ENCODE assay signal across 17 cellular contexts in the genomic region with DNA sequence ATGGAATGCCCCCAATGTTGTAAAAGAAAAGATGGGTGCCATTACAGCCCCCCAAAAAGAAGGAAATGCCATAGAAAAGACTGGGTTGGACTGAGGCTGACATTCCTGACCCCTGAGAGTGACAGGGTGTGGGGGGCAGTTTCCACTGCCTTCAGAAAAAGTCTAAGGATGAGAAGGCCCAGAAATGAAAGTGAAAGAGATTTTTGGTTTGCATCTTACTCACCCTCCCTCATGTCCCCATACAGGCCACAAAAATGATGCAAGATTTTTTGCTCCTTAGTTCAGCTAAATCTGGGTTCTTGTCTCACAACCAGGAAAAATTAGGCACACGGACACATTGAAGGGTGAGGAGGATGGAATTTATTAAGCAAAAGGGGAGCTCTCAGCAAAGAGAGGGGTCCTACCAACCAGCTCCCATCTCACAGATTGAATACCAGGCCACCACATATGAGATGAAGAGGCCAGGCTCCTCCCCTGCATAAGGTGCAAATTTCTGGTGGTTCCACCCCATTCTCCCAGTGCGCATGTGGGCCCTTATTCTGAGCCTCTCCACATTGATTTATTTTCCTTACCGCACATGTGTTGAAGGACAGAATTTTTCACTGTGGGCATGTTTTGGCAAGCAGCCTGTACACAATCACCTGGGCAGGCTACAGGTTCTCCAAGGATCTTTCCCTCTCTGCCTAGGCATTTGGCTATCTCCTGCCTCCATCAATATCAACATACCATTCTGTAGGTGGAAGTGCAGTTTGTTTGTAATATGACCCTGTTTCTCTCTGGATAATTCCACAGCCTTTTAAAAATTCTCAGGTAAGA. TPM values are rescaled to one million over a fixed set of nuclear protein-coding genes. Genes with fewer than 3 reads are reported as not detected.
A peak's percentile ranks its signal among the peaks of the same experiment; 100 is the strongest.
DNase-seq lines count a peak whose midpoint lies in the region; ATAC-seq and TF ChIP-seq lines count a peak whose summit lies in the region.
"Had no signal": no experiment of that assay in that cellular context is flagged by ENCODE, and none has a peak within 500 bp of the region (broad histone marks: within the 10 kb centered on the region; RNA-seq: fewer than 3 reads in every experiment).

No MANE protein-coding gene starts in this region.

- in situ Hi-C loops in G401 (cut with HindIII; ENCODE audit: low sequenced_read_pairs) = no loop called here

- peak; percentile 0 for DNase-seq in astrocyte of the hippocampus (ENCODE audit: low read depth, low spot score)
- DNase-seq in GF-D8 (lab: John Stamatoyannopoulos, UW) = no peak
- DNase-seq in G401 (ENCODE audit: low spot score) = no peak
- DNase-seq: activated CD4-positive, CD25-positive, alpha-beta regulatory T cell; activated effector memory CD4-positive, alpha-beta T cell treated with Interleukin-2 at 50 U/mL for 16 hours; glutamatergic neuron; NCI-H2029 treated with DMSO at 0.1 percent for 48 hours had no signal

- peak; percentile 85 for ATAC-seq in GM18505 (IDR thresholded peaks at IDR 0.05; ENCODE audit: unreplicated experiment)
- ATAC-seq in GM19023 (IDR thresholded peaks at IDR 0.05; ENCODE audit: unreplicated experiment) = peak; percentile 76
- peak; percentile 80 for ATAC-seq in HG03159 (IDR thresholded peaks at IDR 0.05; ENCODE audit: unreplicated experiment)
- ATAC-seq in HG03432 (IDR thresholded peaks at IDR 0.05; ENCODE audit: unreplicated experiment) = no peak
- ATAC-seq: HCT116, left lobe of liver had no signal

- no peak for TF ChIP-seq POLR2A in GM18505 (IDR thresholded peaks at IDR 0.05; ENCODE audit: borderline replicate concordance, extremely low read depth, insufficient read depth, insufficient read length)

RNA-seq across cellular contexts. Expression of gene PPP4R3C, which starts 18.8 kb away (rescaled TPM):
- not detected in 2 replicates for total RNA-seq in G401 (2014; rRNA removed; shearing (Covaris generic))
- total RNA-seq: bronchial epithelial cell; left lobe of liver; LHCN-M2; natural killer cell treated with Interleukin-12 subunit alpha and Interleukin-12 subunit beta and Interleukin-15 and Interleukin-18, amount 100 ng/mL, for 72 hours; suprapubic skin had no signal
